8 cellular contexts compared by ENCODE assay signal in genomic region chr19:8319807-8320520, GRCh38. TPM values are rescaled to one million over a fixed set of nuclear protein-coding genes. Genes with fewer than 3 reads are reported as not detected.
DNase-seq lines count a peak whose midpoint lies in the region; ATAC-seq and TF ChIP-seq lines count a peak whose summit lies in the region.

No MANE protein-coding gene starts in this region.

- WGBS in HUES64: 66% methylated on average over 19 of the region's 19 CpGs

- no peaks in the 10 kb centered on the region for H3K27me3 ChIP-seq in HUES64 (ENCODE audit: insufficient read depth, low read length)
- H3K27me3 ChIP-seq in mononuclear cell (ENCODE audit: insufficient read depth, low read length): no peaks in the 10 kb centered on the region

- peaks cover 36% of the 10 kb centered on the region for H3K36me3 ChIP-seq in HUES64 (ENCODE audit: insufficient read depth, low read length)

- H3K9me3 ChIP-seq in HUES64 (ENCODE audit: insufficient read depth, low read depth, low read length) (no peaks in the 10 kb centered on the region), mononuclear cell (ENCODE audit: low read depth, low read length) (no peaks in the 10 kb centered on the region)

- H3K27ac ChIP-seq in 22Rv1 (peak overlapping the region; percentile 85), HUES64 (ENCODE audit: low read depth, low read length) (peak overlapping the region; percentile 96)

- ATAC-seq in HG02759 (IDR thresholded peaks at IDR 0.05; ENCODE audit: unreplicated experiment): no peak
- ATAC-seq in HG03457 (IDR thresholded peaks at IDR 0.05; ENCODE audit: unreplicated experiment): no peak
- no peak for ATAC-seq in HG03039 (IDR thresholded peaks at IDR 0.05; ENCODE audit: unreplicated experiment)

- TF ChIP-seq CTCF in 22Rv1 (IDR thresholded peaks at IDR 0.05) (no peak), cardiac fibroblast (IDR thresholded peaks at IDR 0.05; ENCODE audit: low read depth, low read length) (no peak)

- DNase-seq in cardiac fibroblast (ENCODE audit: low read depth in 2 of 2) (no peak), UCSD-AML1 (lab: John Stamatoyannopoulos, UW; ENCODE audit: unreplicated experiment) (no peak)

- peak overlapping the region; percentile 100 for H3K9ac ChIP-seq in HUES64 (ENCODE audit: low read depth, low read length)

- H3K4me1 ChIP-seq in HUES64 (ENCODE audit: insufficient read depth, low read length) (peaks cover 11% of the 10 kb centered on the region), mononuclear cell (ENCODE audit: insufficient read depth, low read length) (peaks cover 28% of the 10 kb centered on the region)

- H3K4me3 ChIP-seq in HUES64 (ENCODE audit: low read length) (peak overlapping the region; percentile 87), cardiac fibroblast (replicated peaks in 1 of 2; ENCODE audit: low read depth in 2 of 2, low read length in 2 of 2) (peak overlapping the region; percentile 98 to 99), mononuclear cell (ENCODE audit: low read length) (peak overlapping the region; percentile 77)

RNA-seq across cellular contexts. Expression of gene NDUFA7, which starts 1.2 kb away (rescaled TPM):
- polyA plus RNA-seq in HUES64 (2013, experiment 1 of 2): 103 TPM
- 123 TPM for polyA plus RNA-seq in HUES64 (2013, experiment 2 of 2)
- 15.3 TPM for total RNA-seq in mononuclear cell

RNA-seq across cellular contexts. Expression of gene RPS28, which starts 1.3 kb away (rescaled TPM):
- polyA plus RNA-seq in HUES64 (2013, experiment 1 of 2): 1,023 TPM
- 1,033 TPM for polyA plus RNA-seq in HUES64 (2013, experiment 2 of 2)
- 352 TPM for total RNA-seq in mononuclear cell

RNA-seq across cellular contexts. Expression of gene CD320, which starts 11.8 kb away (rescaled TPM):
- 68.8 TPM for polyA plus RNA-seq in HUES64 (2013, experiment 1 of 2)
- 67.1 TPM for polyA plus RNA-seq in HUES64 (2013, experiment 2 of 2)
- 14.6 TPM for total RNA-seq in mononuclear cell

RNA-seq across cellular contexts. Expression of gene KANK3, which starts 23.1 kb away (rescaled TPM):
- 0.85 TPM for polyA plus RNA-seq in HUES64 (2013, experiment 1 of 2)
- 0.89 TPM for polyA plus RNA-seq in HUES64 (2013, experiment 2 of 2)
- 0.42 TPM for total RNA-seq in mononuclear cell

RNA-seq across cellular contexts. Expression of gene ANGPTL4, which starts 44.0 kb away (rescaled TPM):
- 1.5 TPM for polyA plus RNA-seq in HUES64 (2013, experiment 1 of 2)
- polyA plus RNA-seq in HUES64 (2013, experiment 2 of 2): 1.3 TPM
- total RNA-seq in mononuclear cell: not detected
